Comparison of ENCODE assay signal across 22 cellular contexts in genomic region chr1:35497571-35497970, GRCh38.
"Had no signal": no experiment of that assay in that cellular context is flagged by ENCODE, and none has a peak within 500 bp of the region (broad histone marks: within the 10 kb centered on the region; RNA-seq: fewer than 3 reads in every experiment).

No MANE protein-coding gene starts in this region.

- H3K27ac ChIP-seq: colonic mucosa, gastroesophageal sphincter, left lung, lower lobe of right lung, right atrium auricular region, transverse colon had no signal

- H3K36me3 ChIP-seq: colonic mucosa, left lung, right atrium auricular region, transverse colon had no signal

- H3K4me3 ChIP-seq: colonic mucosa, gastroesophageal sphincter, left lung, lower lobe of right lung, right atrium auricular region, transverse colon had no signal

- H3K9me3 ChIP-seq: colonic mucosa, gastroesophageal sphincter, left lung, lower lobe of right lung, right atrium auricular region had no signal

- H3K4me1 ChIP-seq: colonic mucosa, lower lobe of right lung had no signal

- H3K27me3 ChIP-seq: colonic mucosa, gastroesophageal sphincter, left lung, right atrium auricular region, transverse colon had no signal

- ATAC-seq: activated T-cell treated with anti-CD3 and anti-CD28 coated beads, Interleukin-2, amount 50 U/mL, for 72 hours; gastroesophageal sphincter; left lung; lower lobe of right lung; natural killer cell treated with Interleukin-12 subunit alpha and Interleukin-12 subunit beta and Interleukin-15 and Interleukin-18, amount 100 ng/mL, for 72 hours had no signal

- DNase-seq: activated CD4-positive, alpha-beta T cell treated with anti-CD3 and anti-CD28 coated beads for 4 hours; activated CD4-positive, alpha-beta T cell treated with anti-CD3 and anti-CD28 coated beads, Interleukin-2, amount 50 U/mL, for 4 hours; activated effector memory CD4-positive, alpha-beta T cell treated with Interleukin-2 at 50 U/mL for 16 hours; activated naive CD4-positive, alpha-beta T cell treated with Interleukin-2 at 50 U/mL for 16 hours; activated T-cell treated with anti-CD3 and anti-CD28 coated beads for 4 hours; activated T-cell treated with anti-CD3 and anti-CD28 coated beads, Interleukin-2, amount 50 U/mL, for 72 hours; anterior cingulate cortex; cerebellar nuclear complex; colonic mucosa; effector CD8-positive, alpha-beta T cell; head of caudate nucleus; hippocampal formation; left lung; lower lobe of right lung; mesendoderm; stimulated activated CD4-positive, alpha-beta T cell treated with anti-CD3 and anti-CD28 coated beads, Interleukin-2, amount 100 ng/mL, for 48 hours; stimulated activated naive CD4-positive, alpha-beta T cell treated with Interleukin-2 at 50 U/mL for 16 hours; T-helper 9 cell; transverse colon had no signal
